Comparison of ENCODE assay signal across 1 cellular context in the genomic region with DNA sequence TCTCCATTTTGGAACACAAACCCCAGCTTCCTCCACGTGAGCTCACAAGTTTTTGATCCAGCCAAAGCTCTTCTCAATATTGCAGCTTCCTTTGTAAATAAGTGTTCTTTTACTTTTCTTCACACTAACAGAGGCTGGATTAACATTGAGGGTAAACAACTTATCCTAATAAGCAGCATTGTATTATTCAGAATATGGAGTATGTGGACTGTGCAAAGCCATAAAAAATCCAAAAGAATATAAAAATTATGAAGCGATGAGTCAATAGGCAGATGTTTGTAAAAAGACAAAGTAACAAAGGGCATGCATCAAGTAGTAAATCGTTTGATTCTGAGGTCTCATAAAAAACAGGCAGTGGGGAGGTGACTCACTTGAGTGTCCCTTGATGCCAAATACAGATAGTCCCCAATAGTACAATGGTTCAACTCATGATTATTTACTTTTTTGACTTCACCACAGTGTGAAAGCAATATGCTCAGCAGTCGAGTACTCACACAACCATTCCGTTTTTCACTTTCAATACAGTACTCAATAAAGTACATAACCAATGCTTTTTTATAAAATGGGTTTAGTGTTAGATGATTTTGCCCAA.
TF ChIP-seq lines count a peak whose summit lies in the region.

No MANE protein-coding gene starts in this region.

TF ChIP-seq in GM23338, 12 proteins besides CTCF, POLR2A, EP300 and RAD21 (continued from another document):
- TF ChIP-seq, protein P1, sequence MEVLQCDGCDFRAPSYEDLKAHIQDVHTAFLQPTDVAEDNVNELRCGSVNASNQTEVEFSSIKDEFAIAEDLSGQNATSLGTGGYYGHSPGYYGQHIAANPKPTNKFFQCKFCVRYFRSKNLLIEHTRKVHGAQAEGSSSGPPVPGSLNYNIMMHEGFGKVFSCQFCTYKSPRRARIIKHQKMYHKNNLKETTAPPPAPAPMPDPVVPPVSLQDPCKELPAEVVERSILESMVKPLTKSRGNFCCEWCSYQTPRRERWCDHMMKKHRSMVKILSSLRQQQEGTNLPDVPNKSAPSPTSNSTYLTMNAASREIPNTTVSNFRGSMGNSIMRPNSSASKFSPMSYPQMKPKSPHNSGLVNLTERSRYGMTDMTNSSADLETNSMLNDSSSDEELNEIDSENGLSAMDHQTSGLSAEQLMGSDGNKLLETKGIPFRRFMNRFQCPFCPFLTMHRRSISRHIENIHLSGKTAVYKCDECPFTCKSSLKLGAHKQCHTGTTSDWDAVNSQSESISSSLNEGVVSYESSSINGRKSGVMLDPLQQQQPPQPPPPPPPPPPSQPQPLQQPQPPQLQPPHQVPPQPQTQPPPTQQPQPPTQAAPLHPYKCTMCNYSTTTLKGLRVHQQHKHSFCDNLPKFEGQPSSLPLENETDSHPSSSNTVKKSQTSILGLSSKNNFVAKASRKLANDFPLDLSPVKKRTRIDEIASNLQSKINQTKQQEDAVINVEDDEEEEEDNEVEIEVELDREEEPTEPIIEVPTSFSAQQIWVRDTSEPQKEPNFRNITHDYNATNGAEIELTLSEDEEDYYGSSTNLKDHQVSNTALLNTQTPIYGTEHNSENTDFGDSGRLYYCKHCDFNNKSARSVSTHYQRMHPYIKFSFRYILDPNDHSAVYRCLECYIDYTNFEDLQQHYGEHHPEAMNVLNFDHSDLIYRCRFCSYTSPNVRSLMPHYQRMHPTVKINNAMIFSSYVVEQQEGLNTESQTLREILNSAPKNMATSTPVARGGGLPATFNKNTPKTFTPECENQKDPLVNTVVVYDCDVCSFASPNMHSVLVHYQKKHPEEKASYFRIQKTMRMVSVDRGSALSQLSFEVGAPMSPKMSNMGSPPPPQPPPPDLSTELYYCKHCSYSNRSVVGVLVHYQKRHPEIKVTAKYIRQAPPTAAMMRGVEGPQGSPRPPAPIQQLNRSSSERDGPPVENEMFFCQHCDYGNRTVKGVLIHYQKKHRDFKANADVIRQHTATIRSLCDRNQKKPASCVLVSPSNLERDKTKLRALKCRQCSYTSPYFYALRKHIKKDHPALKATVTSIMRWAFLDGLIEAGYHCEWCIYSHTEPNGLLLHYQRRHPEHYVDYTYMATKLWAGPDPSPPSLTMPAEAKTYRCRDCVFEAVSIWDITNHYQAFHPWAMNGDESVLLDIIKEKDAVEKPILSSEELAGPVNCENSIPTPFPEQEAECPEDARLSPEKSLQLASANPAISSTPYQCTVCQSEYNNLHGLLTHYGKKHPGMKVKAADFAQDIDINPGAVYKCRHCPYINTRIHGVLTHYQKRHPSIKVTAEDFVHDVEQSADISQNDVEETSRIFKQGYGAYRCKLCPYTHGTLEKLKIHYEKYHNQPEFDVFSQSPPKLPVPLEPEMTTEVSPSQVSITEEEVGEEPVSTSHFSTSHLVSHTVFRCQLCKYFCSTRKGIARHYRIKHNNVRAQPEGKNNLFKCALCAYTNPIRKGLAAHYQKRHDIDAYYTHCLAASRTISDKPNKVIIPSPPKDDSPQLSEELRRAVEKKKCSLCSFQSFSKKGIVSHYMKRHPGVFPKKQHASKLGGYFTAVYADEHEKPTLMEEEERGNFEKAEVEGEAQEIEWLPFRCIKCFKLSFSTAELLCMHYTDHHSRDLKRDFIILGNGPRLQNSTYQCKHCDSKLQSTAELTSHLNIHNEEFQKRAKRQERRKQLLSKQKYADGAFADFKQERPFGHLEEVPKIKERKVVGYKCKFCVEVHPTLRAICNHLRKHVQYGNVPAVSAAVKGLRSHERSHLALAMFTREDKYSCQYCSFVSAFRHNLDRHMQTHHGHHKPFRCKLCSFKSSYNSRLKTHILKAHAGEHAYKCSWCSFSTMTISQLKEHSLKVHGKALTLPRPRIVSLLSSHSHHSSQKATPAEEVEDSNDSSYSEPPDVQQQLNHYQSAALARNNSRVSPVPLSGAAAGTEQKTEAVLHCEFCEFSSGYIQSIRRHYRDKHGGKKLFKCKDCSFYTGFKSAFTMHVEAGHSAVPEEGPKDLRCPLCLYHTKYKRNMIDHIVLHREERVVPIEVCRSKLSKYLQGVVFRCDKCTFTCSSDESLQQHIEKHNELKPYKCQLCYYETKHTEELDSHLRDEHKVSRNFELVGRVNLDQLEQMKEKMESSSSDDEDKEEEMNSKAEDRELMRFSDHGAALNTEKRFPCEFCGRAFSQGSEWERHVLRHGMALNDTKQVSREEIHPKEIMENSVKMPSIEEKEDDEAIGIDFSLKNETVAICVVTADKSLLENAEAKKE (CRISPR knock-in tag; IDR thresholded peaks at IDR 0.05), result no peak
- TF ChIP-seq, protein P2, sequence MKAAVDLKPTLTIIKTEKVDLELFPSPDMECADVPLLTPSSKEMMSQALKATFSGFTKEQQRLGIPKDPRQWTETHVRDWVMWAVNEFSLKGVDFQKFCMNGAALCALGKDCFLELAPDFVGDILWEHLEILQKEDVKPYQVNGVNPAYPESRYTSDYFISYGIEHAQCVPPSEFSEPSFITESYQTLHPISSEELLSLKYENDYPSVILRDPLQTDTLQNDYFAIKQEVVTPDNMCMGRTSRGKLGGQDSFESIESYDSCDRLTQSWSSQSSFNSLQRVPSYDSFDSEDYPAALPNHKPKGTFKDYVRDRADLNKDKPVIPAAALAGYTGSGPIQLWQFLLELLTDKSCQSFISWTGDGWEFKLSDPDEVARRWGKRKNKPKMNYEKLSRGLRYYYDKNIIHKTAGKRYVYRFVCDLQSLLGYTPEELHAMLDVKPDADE (IDR thresholded peaks at IDR 0.05), result no peak
TF ChIP-seq in GM23338: peak in this region for 0.
